In genomic region chr17:27622914-27623313, GRCh38 we compare ENCODE assay signal across 19 cellular contexts. TPM values are rescaled to one million over a fixed set of nuclear protein-coding genes. Genes with fewer than 3 reads are reported as not detected.
A peak's percentile ranks its signal among the peaks of the same experiment; 100 is the strongest.
DNase-seq lines count a peak whose midpoint lies in the region; ATAC-seq and TF ChIP-seq lines count a peak whose summit lies in the region.
"Had no signal": no experiment of that assay in that cellular context is flagged by ENCODE, and none has a peak within 500 bp of the region (broad histone marks: within the 10 kb centered on the region; RNA-seq: fewer than 3 reads in every experiment).

No MANE protein-coding gene starts in this region.

- no peak for DNase-seq in Right ventricle myocardium superior
- DNase-seq in cardiac septum (ENCODE audit: low spot score): no peak
- peak; percentile 68 for DNase-seq in medulla oblongata (ENCODE audit: extremely low spot score)
- DNase-seq in aorta: no peak
- DNase-seq in epidermal melanocyte (ENCODE audit: insufficient read length, low spot score): no peak
- DNase-seq in HUDEP-2 (lab: John Stamatoyannopoulos, UW; ENCODE audit: unreplicated experiment in 76 of 76): no peak
- DNase-seq: Caco-2; CD4-positive, alpha-beta memory T cell; DMS 273 treated with DMSO at 0.1 percent for 48 hours; DND-41; Kasumi-1; NCI-H187; NCI-H446; NCI-H526; Peyer's patch had no signal

- intact Hi-C loops in Right ventricle myocardium superior (cut with DNase I) (no loop called here), cardiac septum (cut with DNase I) (no loop called here), aorta (cut with DNase I) (no loop called here)

- TF ChIP-seq POLR2A in gastroesophageal sphincter (IDR thresholded peaks at IDR 0.05): no peak

- H3K27ac ChIP-seq in gastroesophageal sphincter (no peak overlapping the region), aorta (ENCODE audit: low read depth in 1 of 2, low read length in 2 of 2) (no peak overlapping the region)
- H3K27ac ChIP-seq: BLaER1 treated with 17β-estradiol and CSF1 and Interleukin-3, amounts not matched to agents 10 nM and 100 nM; Peyer's patch had no signal

- ATAC-seq in Right ventricle myocardium superior (ENCODE audit: poor library complexity): peak; percentile 70
- ATAC-seq in gastroesophageal sphincter: peak; percentile 46
- peak; percentile 67 for ATAC-seq in aorta (ENCODE audit: low FRiP score)
- no peak for ATAC-seq in GM21423 (IDR thresholded peaks at IDR 0.05; ENCODE audit: unreplicated experiment)

- no peaks in the 10 kb centered on the region for H3K9me3 ChIP-seq in gastroesophageal sphincter
- H3K9me3 ChIP-seq in aorta (ENCODE audit: control insufficient read depth, low read length): no peaks in the 10 kb centered on the region
- H3K9me3 ChIP-seq: Caco-2, Peyer's patch had no signal

- H3K27me3 ChIP-seq in gastroesophageal sphincter: no peaks in the 10 kb centered on the region
- no peaks in the 10 kb centered on the region for H3K27me3 ChIP-seq in aorta (ENCODE audit: control insufficient read depth in 1 of 2, insufficient read depth in 2 of 2, low read length in 1 of 2)
- H3K27me3 ChIP-seq: BLaER1 treated with 17β-estradiol and CSF1 and Interleukin-3, amounts not matched to agents 10 nM and 100 nM; Peyer's patch had no signal

- TF ChIP-seq EP300 in gastroesophageal sphincter (IDR thresholded peaks at IDR 0.05): no peak

- H3K36me3 ChIP-seq in gastroesophageal sphincter: peaks cover 0 to 86% of the 10 kb centered on the region in 2 donors
- peaks cover 0 to 5% of the 10 kb centered on the region in 2 donors for H3K36me3 ChIP-seq in aorta (ENCODE audit: control insufficient read depth in 1 of 2, insufficient read depth in 2 of 2, low read length in 1 of 2)

- H3K4me3 ChIP-seq in gastroesophageal sphincter (no peak overlapping the region), aorta (ENCODE audit: low read length in 2 of 2) (no peak overlapping the region)
- H3K4me3 ChIP-seq: BLaER1 treated with 17β-estradiol and CSF1 and Interleukin-3, amounts not matched to agents 10 nM and 100 nM; Peyer's patch had no signal

- no peak for TF ChIP-seq CTCF in gastroesophageal sphincter (IDR thresholded peaks at IDR 0.05)

- 21 to 64% methylated on average over 2 of the region's 2 CpGs for WGBS in gastroesophageal sphincter (ENCODE audit: low coverage in 1 of 2), 2 donors
- WGBS in aorta, 2 donors: 0 to 14% methylated on average over 2 of the region's 2 CpGs

- peaks cover 0 to 11% (median 0%) of the 10 kb centered on the region in 3 donors for H3K4me1 ChIP-seq in gastroesophageal sphincter
- no peaks in the 10 kb centered on the region for H3K4me1 ChIP-seq in aorta (ENCODE audit: control insufficient read depth in 1 of 2, insufficient read depth in 2 of 2, low read length in 2 of 2)
- H3K4me1 ChIP-seq: Caco-2, Peyer's patch had no signal

RNA-seq across cellular contexts. Expression of gene LGALS9, which starts 8.1 kb away (rescaled TPM):
- total RNA-seq in Right ventricle myocardium superior: 17.0 TPM
- 20.1 TPM for total RNA-seq in cardiac septum
- total RNA-seq in gastroesophageal sphincter: 10 to 100 TPM in 3 of 4 donors, 1 to 10 TPM in 1; 8.7 to 62.0 (median 27.2) TPM
- 10 to 100 TPM; 61.0 to 64.0 TPM for total RNA-seq in aorta
- 10 to 100 TPM; 26.8 to 47.1 TPM for polyA plus RNA-seq in aorta
- total RNA-seq: SK-MEL-5 had no signal
